ENCODE assay signal across 13 cellular contexts in the genomic region with DNA sequence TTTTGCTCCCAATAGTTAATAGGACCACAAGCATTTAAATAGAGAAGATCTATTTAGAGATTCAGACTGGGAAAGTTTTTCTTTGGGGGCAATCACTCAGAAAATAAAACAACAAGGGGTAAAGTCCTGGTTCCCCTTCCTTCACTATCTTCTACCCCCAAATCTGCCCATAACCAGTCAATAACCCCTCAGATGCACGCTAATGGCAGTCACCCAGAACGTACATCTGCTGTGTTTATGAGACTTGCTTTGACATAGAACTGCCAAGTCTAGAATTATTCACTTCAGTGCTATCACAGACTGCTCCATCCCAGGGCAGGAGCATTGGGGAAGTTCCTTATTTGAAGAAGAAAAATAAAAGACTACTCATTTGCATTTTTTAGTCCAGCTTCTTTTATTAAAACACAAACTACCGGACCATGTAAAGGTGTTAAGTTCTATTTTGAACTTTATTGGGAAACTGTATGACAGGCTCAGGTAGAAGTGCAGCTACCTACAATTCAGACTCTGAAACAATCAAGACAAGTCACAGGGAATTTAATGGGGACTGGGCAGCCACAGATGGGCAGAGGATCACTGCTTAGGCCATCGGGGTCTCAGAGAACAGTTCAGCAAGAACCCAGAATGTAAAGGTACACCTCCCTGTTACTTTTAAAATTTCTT. TPM values are rescaled to one million over a fixed set of nuclear protein-coding genes. Genes with fewer than 3 reads are reported as not detected.
DNase-seq lines count a peak whose midpoint lies in the region; ATAC-seq and TF ChIP-seq lines count a peak whose summit lies in the region.
"Had no signal": no experiment of that assay in that cellular context is flagged by ENCODE, and none has a peak within 500 bp of the region (broad histone marks: within the 10 kb centered on the region; RNA-seq: fewer than 3 reads in every experiment).

No MANE protein-coding gene starts in this region.

- H3K4me2 ChIP-seq in SU-DHL-6 (ENCODE audit: low read depth, low read length, poor library complexity, severe bottlenecking), result peak overlapping the region; percentile 75

- no peaks in the 10 kb centered on the region for H3K79me2 ChIP-seq in SU-DHL-6 (ENCODE audit: insufficient read depth, low read length)

- H4K20me1 ChIP-seq in SU-DHL-6 (ENCODE audit: low read depth, low read length), result no peaks in the 10 kb centered on the region

- H3K4me1 ChIP-seq in cardiac muscle cell (ENCODE audit: low read depth) (peaks cover 29% of the 10 kb centered on the region), right atrium auricular region (peaks cover 0 to 27% of the 10 kb centered on the region in 2 donors), thyroid gland (peaks cover 21 to 22% of the 10 kb centered on the region in 2 donors)

- H3K9ac ChIP-seq in SU-DHL-6 (ENCODE audit: low read length), result peak overlapping the region; percentile 49

- TF ChIP-seq POLR2A in thyroid gland (IDR thresholded peaks at IDR 0.05), result no peak

- no peaks in the 10 kb centered on the region for H3K9me3 ChIP-seq in cardiac muscle cell (ENCODE audit: low read depth)
- no peaks in the 10 kb centered on the region for H3K9me3 ChIP-seq in right atrium auricular region
- H3K9me3 ChIP-seq in SU-DHL-6 (ENCODE audit: insufficient read depth, low read length), result no peaks in the 10 kb centered on the region
- no peaks in the 10 kb centered on the region for H3K9me3 ChIP-seq in thyroid gland

- TF ChIP-seq CTCF in cardiac muscle cell (IDR thresholded peaks at IDR 0.05; ENCODE audit: low read depth, low read length) (no peak), right atrium auricular region (IDR thresholded peaks at IDR 0.05) (no peak), SU-DHL-6 (IDR thresholded peaks at IDR 0.05; ENCODE audit: insufficient read depth, low read length, poor library complexity, severe bottlenecking) (no peak), thyroid gland (IDR thresholded peaks at IDR 0.05) (no peak)

- H2AFZ ChIP-seq in SU-DHL-6 (ENCODE audit: low read depth, low read length, severe bottlenecking), result peak overlapping the region; percentile 18

- no peaks in the 10 kb centered on the region for H3K9me2 ChIP-seq in SU-DHL-6 (replicated peaks; ENCODE audit: insufficient read depth, low read length)

- WGBS in thyroid gland, 2 donors, result 47 to 55% methylated on average over 4 of the region's 4 CpGs

- peak overlapping the region; percentile 13 for H3K27ac ChIP-seq in cardiac muscle cell
- no peak overlapping the region for H3K27ac ChIP-seq in right atrium auricular region
- peak overlapping the region; percentile 98 for H3K27ac ChIP-seq in SU-DHL-6 (ENCODE audit: low read depth, low read length)
- peak overlapping the region; percentile 51 to 59 (median 59) for H3K27ac ChIP-seq in thyroid gland

- intact Hi-C loops in thyroid gland (cut with DNase I), result no loop called here

- H3K36me3 ChIP-seq in cardiac muscle cell, result no peaks in the 10 kb centered on the region
- H3K36me3 ChIP-seq in right atrium auricular region, result no peaks in the 10 kb centered on the region
- no peaks in the 10 kb centered on the region for H3K36me3 ChIP-seq in SU-DHL-6 (ENCODE audit: low read length)
- no peaks in the 10 kb centered on the region for H3K36me3 ChIP-seq in thyroid gland

- H3K27me3 ChIP-seq in cardiac muscle cell (no peaks in the 10 kb centered on the region), right atrium auricular region (no peaks in the 10 kb centered on the region), SU-DHL-6 (ENCODE audit: low read length) (no peaks in the 10 kb centered on the region), thyroid gland (no peaks in the 10 kb centered on the region)

- H3K4me3 ChIP-seq in cardiac muscle cell (no peak overlapping the region), right atrium auricular region (no peak overlapping the region), SU-DHL-6 (ENCODE audit: insufficient read depth, low read length, poor library complexity, severe bottlenecking) (no peak overlapping the region), thyroid gland (replicated peaks in 1 of 3) (no peak overlapping the region)

- peaks cover 34% of the 10 kb centered on the region for H3F3A ChIP-seq in SU-DHL-6 (ENCODE audit: insufficient read depth)

- peak; percentile 53 for ATAC-seq in HG02981 (IDR thresholded peaks at IDR 0.05; ENCODE audit: unreplicated experiment)
- ATAC-seq: HepG2 had no signal

- DNase-seq in cardiac muscle cell (ENCODE audit: low read depth in 1 of 2, low spot score in 1 of 2) (no peak), right atrium auricular region (ENCODE audit: low spot score) (no peak), thyroid gland (peak; percentile 35 to 53), NCI-H1105 treated with DMSO at 0.1 percent for 48 hours (lab: John Stamatoyannopoulos, UW) (no peak), NCI-H1417 (lab: John Stamatoyannopoulos, UW) (no peak)
- DNase-seq in activated CD8-positive, alpha-beta memory T cell treated with anti-CD3 and anti-CD28 coated beads, Interleukin-2, amount 50 U/mL, for 48 hours, result no peak
- DNase-seq: activated CD4-positive, CD25-positive, alpha-beta regulatory T cell treated with anti-CD3 and anti-CD28 coated beads, Interleukin-2, amount 50 U/mL, for 72 hours; foreskin melanocyte; naive thymus-derived CD8-positive, alpha-beta T cell; NCI-H82 had no signal

RNA-seq across cellular contexts. Expression of gene ANK3, which starts 38.4 kb away (rescaled TPM):
- total RNA-seq in cardiac muscle cell (50.0 and 95.8 TPM in 2 replicates), right atrium auricular region (100 to 1,000 TPM; 189 to 198 TPM), thyroid gland (100 to 1,000 TPM in 3 of 4 donors, 10 to 100 TPM in 1; 56.6 to 118 (median 115) TPM)
- 44.9 and 65.2 TPM in 2 replicates for polyA plus RNA-seq in cardiac muscle cell
- total RNA-seq: HepG2 had no signal
- polyA plus RNA-seq: HepG2 had no signal

Comparison
In these comparisons a context has a peak if more than half of its experiments do, and no peak if none do; other contexts are left out.
1. H3K27ac ChIP-seq: peak in cardiac muscle cell (single experiment), SU-DHL-6 (single experiment) and thyroid gland (3 of 3); none in right atrium auricular region (0 of 2).
2. DNase-seq: peak in thyroid gland (2 of 2); none in cardiac muscle cell (0 of 2), right atrium auricular region (single experiment), activated CD8-positive, alpha-beta memory T cell treated with anti-CD3 and anti-CD28 coated beads, Interleukin-2, amount 50 U/mL, for 48 hours (single experiment), NCI-H1105 treated with DMSO at 0.1 percent for 48 hours (single experiment) and NCI-H1417 (0 of 3).